In the genomic region with DNA sequence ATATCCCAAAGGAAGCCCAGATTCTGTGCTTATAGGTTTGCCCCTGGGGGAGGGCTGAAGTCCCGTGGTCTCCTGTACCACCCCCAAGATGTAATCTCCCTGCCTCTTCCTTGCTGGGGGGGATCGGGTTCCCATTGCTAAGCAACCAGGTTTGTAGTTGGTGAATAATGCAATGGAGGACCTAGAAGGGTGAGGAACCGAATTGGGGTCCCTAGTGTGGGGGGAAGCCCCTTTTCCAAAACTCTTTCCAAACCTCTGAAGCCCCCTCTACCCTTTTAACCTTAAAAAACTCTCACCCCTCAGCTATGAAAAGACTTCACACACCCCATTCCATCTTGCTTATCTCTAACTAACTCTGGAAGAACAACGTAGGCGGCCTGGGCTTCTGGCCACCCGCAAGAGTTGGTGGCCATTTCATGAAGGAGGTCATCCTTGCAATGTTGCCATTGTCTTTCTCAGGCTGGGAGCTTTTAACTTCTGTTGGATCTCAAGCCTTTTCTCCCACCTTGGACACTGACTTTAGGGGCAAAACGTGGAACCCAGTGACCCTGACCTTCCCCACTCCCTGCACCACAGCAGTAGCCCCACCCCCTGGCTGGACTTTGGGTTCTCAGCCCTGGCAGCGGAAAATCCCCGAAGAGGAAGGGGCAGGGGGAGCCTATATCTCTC, we compare ENCODE assay signal across 24 cellular contexts. TPM values are rescaled to one million over a fixed set of nuclear protein-coding genes. Genes with fewer than 3 reads are reported as not detected.
DNase-seq lines count a peak whose midpoint lies in the region; ATAC-seq, FAIRE-seq and TF ChIP-seq lines count a peak whose summit lies in the region.
"Had no signal": no experiment of that assay in that cellular context is flagged by ENCODE, and none has a peak within 500 bp of the region (broad histone marks: within the 10 kb centered on the region; RNA-seq: fewer than 3 reads in every experiment).

No MANE protein-coding gene starts in this region.

- 65% methylated on average over 8 of the region's 9 CpGs for WGBS in A549 (ENCODE audit: missing lambda C conversion rate)
- WGBS in K562 (ENCODE audit: insufficient coverage, low coverage, missing lambda C conversion rate) = 8% methylated on average over 8 of the region's 9 CpGs

- no peaks in the 10 kb centered on the region for H4K20me1 ChIP-seq in K562 (replicated peaks; ENCODE audit: control insufficient read depth, insufficient read depth, low read length)

- H3K9ac ChIP-seq in K562 (ENCODE audit: insufficient read depth in 1 of 2, low read depth in 2 of 2, low read length in 2 of 2) = peak overlapping the region; percentile 4 to 49; a peak in 3 of 4 replicates

- H3K4me3 ChIP-seq in A549 (no peak overlapping the region), K562 (no peak overlapping the region)

- POLR2A ChIA-PET in A549 (lab: Yijun Ruan, JAX) (interaction anchor here (0.7 kb wide), 1 partner anchor 11 kb away, joined by 3 read pairs; no protein-coding TSS in a partner anchor), K562 (lab: Yijun Ruan, JAX) (interaction anchor here (0.7 to 2.4 kb wide), 4 partner anchors 9 to 108 kb away, joined by 3 to 8 read pairs (median 3); partner anchors contain the start of gene DCAF15)

- no peak for DNase-seq in A549 (ENCODE audit: low read depth in 1 of 2, low spot score in 1 of 2)
- DNase-seq in K562 (ENCODE audit: extremely low read depth in 1 of 4, low spot score in 3 of 4) = peak in 3 of 4 experiments; percentile 8 to 62 (median 60)
- peak; percentile 48 for DNase-seq in mucosa of gallbladder (ENCODE audit: low spot score)
- DNase-seq in stimulated activated CD8-positive, alpha-beta memory T cell treated with anti-CD3 and anti-CD28 coated beads, Interleukin-4, amount 100 ng/mL, for 48 hours = no peak
- DNase-seq in stimulated activated CD4-positive, alpha-beta T cell treated with anti-CD3 and anti-CD28 coated beads, Interleukin-4, amount 100 ng/mL, for 24 hours = no peak
- no peak for DNase-seq in T-helper 2 cell treated with Interferon-gamma antibody and Interleukin-4, amounts not matched to agents 5 μg/mL and 100 μg/mL, for 36 hours (ENCODE audit: low spot score)
- DNase-seq: activated CD4-positive, alpha-beta memory T cell treated with anti-CD3 and anti-CD28 coated beads, Interleukin-2, amount 10 ng/mL, durations not matched to agents 7 days and 5 days; activated naive CD8-positive, alpha-beta T cell treated with anti-CD3 and anti-CD28 coated beads for 36 hours; activated T-cell treated with anti-CD3 and anti-CD28 coated beads, Interleukin-2, amount 50 U/mL, for 4 hours; KBM-7; mammary epithelial cell; NCI-H2081; NCI-H510A; nephron progenitor cell; retina; Right ventricle myocardium superior; stimulated activated CD4-positive, alpha-beta T cell treated with anti-CD3 and anti-CD28 coated beads, Interleukin-15, amount 100 ng/mL, for 24 hours; stimulated activated naive CD8-positive, alpha-beta T cell treated with anti-CD3 and anti-CD28 coated beads, Interleukin-15, Interleukin-2, amounts not matched to agents 100 U/mL and 50 U/mL, for 24 hours had no signal

- TF ChIP-seq EP300 in A549 (IDR thresholded peaks at IDR 0.05) (no peak), K562 (IDR thresholded peaks at IDR 0.05; ENCODE audit: low read length) (no peak)

- intact Hi-C loops in K562 (cut with micrococcal nuclease) = no loop called here

- no peak for ATAC-seq in A549
- peak; percentile 27 for ATAC-seq in K562
- ATAC-seq: activated T-cell treated with anti-CD3 and anti-CD28 coated beads, Interleukin-2, amount 50 U/mL, for 4 hours; stimulated activated naive CD8-positive, alpha-beta T cell treated with anti-CD3 and anti-CD28 coated beads, Interleukin-15, Interleukin-2, amounts not matched to agents 100 U/mL and 50 U/mL, for 24 hours had no signal

- no peaks in the 10 kb centered on the region for H3K36me3 ChIP-seq in K562 (ENCODE audit: control insufficient read depth, insufficient read depth, low read length)

- CTCF ChIA-PET in A549 (lab: Yijun Ruan, JAX) = interaction anchor here (1.7 to 8.8 kb wide), 5 partner anchors 8 to 181 kb away, joined by 3 to 93 read pairs (median 14); partner anchors contain the start of gene MISP3
- CTCF ChIA-PET in K562 (lab: Yijun Ruan, JAX; ENCODE audit: low intra/inter-chr PET ratio) = no interaction called here

- H3K9me1 ChIP-seq in K562 (ENCODE audit: control insufficient read depth, insufficient read depth, low read length) = no peaks in the 10 kb centered on the region

- H3K36me3 Mint-ChIP-seq in T-helper 2 cell treated with Interferon-gamma antibody and Interleukin-4, amounts not matched to agents 5 μg/mL and 100 μg/mL, for 36 hours (ENCODE audit: low read depth) = no peaks in the 10 kb centered on the region
- H3K36me3 Mint-ChIP-seq: activated naive CD8-positive, alpha-beta T cell treated with anti-CD3 and anti-CD28 coated beads for 36 hours had no signal

- TF ChIP-seq RAD21 in A549 (conservative IDR thresholded peaks at IDR 0.05 in 1 of 2, IDR thresholded peaks at IDR 0.05 in 1 of 2) = no peak
- no peak for TF ChIP-seq RAD21 in K562 (CRISPR knock-in tag; conservative IDR thresholded peaks at IDR 0.05 in 1 of 2, IDR thresholded peaks at IDR 0.05 in 1 of 2)

- no TSS peak for BruUV-seq in K562 (replicated peaks; lab: Mats Ljungman, UMichigan)

- no peak overlapping the region for H3K4me3 Mint-ChIP-seq in T-helper 2 cell treated with Interferon-gamma antibody and Interleukin-4, amounts not matched to agents 5 μg/mL and 100 μg/mL, for 36 hours
- H3K4me3 Mint-ChIP-seq: activated CD4-positive, alpha-beta memory T cell treated with anti-CD3 and anti-CD28 coated beads, Interleukin-2, amount 10 ng/mL, durations not matched to agents 7 days and 5 days; activated naive CD8-positive, alpha-beta T cell treated with anti-CD3 and anti-CD28 coated beads for 36 hours; activated T-cell treated with anti-CD3 and anti-CD28 coated beads, Interleukin-2, amount 50 U/mL, for 4 hours; nephron progenitor cell; T-helper 1 cell treated with Interleukin-12 subunit alpha and Interleukin-12 subunit beta and Interleukin-4 antibody, amounts not matched to agents 30 μg/mL and 1 μg/mL, for 36 hours had no signal

- H3K9me3 Mint-ChIP-seq in T-helper 2 cell treated with Interferon-gamma antibody and Interleukin-4, amounts not matched to agents 5 μg/mL and 100 μg/mL, for 36 hours = no peaks in the 10 kb centered on the region
- H3K9me3 Mint-ChIP-seq: activated CD4-positive, alpha-beta memory T cell treated with anti-CD3 and anti-CD28 coated beads, Interleukin-2, amount 10 ng/mL, durations not matched to agents 7 days and 5 days; activated naive CD8-positive, alpha-beta T cell treated with anti-CD3 and anti-CD28 coated beads for 36 hours; activated T-cell treated with anti-CD3 and anti-CD28 coated beads, Interleukin-2, amount 50 U/mL, for 4 hours; nephron progenitor cell; T-helper 1 cell treated with Interleukin-12 subunit alpha and Interleukin-12 subunit beta and Interleukin-4 antibody, amounts not matched to agents 30 μg/mL and 1 μg/mL, for 36 hours had no signal

- H3K27ac Mint-ChIP-seq in T-helper 2 cell treated with Interferon-gamma antibody and Interleukin-4, amounts not matched to agents 5 μg/mL and 100 μg/mL, for 36 hours = no peak overlapping the region
- H3K27ac Mint-ChIP-seq: activated CD4-positive, alpha-beta memory T cell treated with anti-CD3 and anti-CD28 coated beads, Interleukin-2, amount 10 ng/mL, durations not matched to agents 7 days and 5 days; activated naive CD8-positive, alpha-beta T cell treated with anti-CD3 and anti-CD28 coated beads for 36 hours; nephron progenitor cell; T-helper 1 cell treated with Interleukin-12 subunit alpha and Interleukin-12 subunit beta and Interleukin-4 antibody, amounts not matched to agents 30 μg/mL and 1 μg/mL, for 36 hours had no signal

- FAIRE-seq in A549 (lab: Jason Lieb, UNC) (no peak), K562 (lab: Jason Lieb, UNC) (peak; percentile 85)

- in situ Hi-C loops in K562 (cut with MboI) = loop anchor here (25.0 kb wide), 1 partner anchor 474 kb away; no protein-coding TSS in a partner anchor

- H3K4me1 ChIP-seq in A549 = peaks cover 20% of the 10 kb centered on the region
- peaks cover 36 to 50% of the 10 kb centered on the region in 2 experiments for H3K4me1 ChIP-seq in K562 (replicated peaks in 1 of 2; ENCODE audit: control insufficient read depth in 2 of 2, insufficient read depth in 2 of 2, low read length in 2 of 2)

- H3K9me3 ChIP-seq in A549 = no peaks in the 10 kb centered on the region
- H3K9me3 ChIP-seq in K562 (replicated peaks; ENCODE audit: control insufficient read depth, insufficient read depth, low read depth, low read length) = no peaks in the 10 kb centered on the region

- H3K27me3 ChIP-seq in K562 (ENCODE audit: control insufficient read depth in 2 of 2, insufficient read depth in 2 of 2, low read length in 2 of 2) = no peaks in the 10 kb centered on the region

- no peaks in the 10 kb centered on the region for H3K79me2 ChIP-seq in K562 (ENCODE audit: control insufficient read depth, insufficient read depth, low read length)

- TF ChIP-seq CTCF in A549 (IDR thresholded peaks at IDR 0.05) (no peak), K562 (IDR thresholded peaks at IDR 0.05 in 2 of 3, conservative IDR thresholded peaks at IDR 0.05 in 1 of 3; ENCODE audit: insufficient read depth in 2 of 3, low read depth in 1 of 3, low read length in 3 of 3) (no peak)

- no peak for TF ChIP-seq POLR2A in A549 (IDR thresholded peaks at IDR 0.05; ENCODE audit: low read length)
- TF ChIP-seq POLR2A in K562 (conservative IDR thresholded peaks at IDR 0.05) = no peak

- peaks cover 31% of the 10 kb centered on the region for H3K27me3 Mint-ChIP-seq in T-helper 2 cell treated with Interferon-gamma antibody and Interleukin-4, amounts not matched to agents 5 μg/mL and 100 μg/mL, for 36 hours (ENCODE audit: low read depth)

- H3K4me2 ChIP-seq in A549 (peak overlapping the region; percentile 21; the same call in 1 of the 3 replicates), K562 (ENCODE audit: insufficient read depth, low read length) (peak overlapping the region; percentile 52)

- H3K27ac ChIP-seq in A549 = peak overlapping the region in 1 of 2 experiments; percentile 49; a peak in 2 of 6 replicates
- H3K27ac ChIP-seq in K562 (ENCODE audit: extremely low read depth, low read depth, low read length) = peak overlapping the region; percentile 65; the same call in 2 of the 3 replicates
- H3K27ac ChIP-seq: C4-2B had no signal

- H3K4me1 Mint-ChIP-seq in T-helper 2 cell treated with Interferon-gamma antibody and Interleukin-4, amounts not matched to agents 5 μg/mL and 100 μg/mL, for 36 hours (ENCODE audit: low read depth) = peaks cover 15% of the 10 kb centered on the region

- peak overlapping the region; percentile 95 for H2AFZ ChIP-seq in K562 (ENCODE audit: low read depth, low read length)

RNA-seq across cellular contexts. Expression of gene PALM3, which starts 0.7 kb away (rescaled TPM):
- polyA plus RNA-seq in A549 (2011; rRNA removed) = 0.73 and 0.96 TPM in 2 replicates
- 2.3 and 2.6 TPM in 2 replicates for polyA plus RNA-seq in A549 (2012; cell fraction: cytosol; rRNA removed)
- polyA plus RNA-seq in A549 (2012; cell fraction: nucleus; rRNA removed) = 2.0 and 2.4 TPM in 2 replicates
- polyA plus RNA-seq in A549 (2017; fragmentation: RNase III; extraction: RNeasy Plus Mini Kit Qiagen cat#74134 plus additional on column Dnase treatment) = 7.9 to 12.1 TPM (median 10.2 TPM) in 3 replicates
- 0.92 TPM in 1 of 2 replicates, not detected in the other for polyA minus RNA-seq in A549 (2011; rRNA and poly(A)+ RNA removed)
- 0.53 and 0.76 TPM in 2 replicates for total RNA-seq in K562 (2011; cell fraction: chromatin; rRNA removed; ENCODE audit: low replicate concordance)
- 0.33 and 0.92 TPM in 2 replicates for total RNA-seq in K562 (2011; cell fraction: nucleolus; rRNA removed)
- total RNA-seq in K562 (2011; cell fraction: nucleoplasm; rRNA removed) = 0.73 and 0.99 TPM in 2 replicates
- total RNA-seq in K562 (2014; rRNA removed) = 8.2 and 8.9 TPM in 2 replicates
- 2.5 and 2.8 TPM in 2 replicates for total RNA-seq in K562 (2014; rRNA removed; fragmentation: Illumina TruSeq; extraction: Trizol)
- 3.3 and 3.7 TPM in 2 replicates for total RNA-seq in K562 (2015; rRNA removed; fragmentation: Illumina TruSeq; extraction: Trizol)
- total RNA-seq in K562 (2021) = 7.6 and 9.3 TPM in 2 replicates
- polyA plus RNA-seq in K562 (2011; rRNA removed) = 2.3 and 2.9 TPM in 2 replicates
- 2.1 and 6.1 TPM in 2 replicates for polyA plus RNA-seq in K562 (2011; cell fraction: cytosol; rRNA removed)
- 1.1 and 2.9 TPM in 2 replicates for polyA plus RNA-seq in K562 (2011; cell fraction: nucleus; rRNA removed)
- 2.0 and 13.9 TPM in 2 replicates for polyA plus RNA-seq in K562 (2012)
- 7.4 and 10.8 TPM in 2 replicates for polyA plus RNA-seq in K562 (2014; fragmentation: Illumina TruSeq; extraction: Trizol)
- polyA plus RNA-seq in K562 (2014; fragmentation: Nextera tagmentation; extraction: Ambion mirVana) = under 1 TPM; 0.07 to 0.29 TPM
- polyA plus RNA-seq in K562 (2014; rRNA removed) = 8.9 and 12.1 TPM in 2 replicates
- 0.39 and 1.3 TPM in 2 replicates for polyA minus RNA-seq in K562 (2011; rRNA and poly(A)+ RNA removed)
- polyA minus RNA-seq in K562 (2011; cell fraction: cytosol; rRNA and poly(A)+ RNA removed) = 0.91 and 1.4 TPM in 2 replicates
- 0.27 and 0.56 TPM in 2 replicates for polyA minus RNA-seq in K562 (2011; cell fraction: nucleus; rRNA and poly(A)+ RNA removed)
- total RNA-seq in mucosa of gallbladder = 42.8 TPM
- total RNA-seq: activated CD4-positive, alpha-beta memory T cell treated with anti-CD3 and anti-CD28 coated beads, Interleukin-2, amount 10 ng/mL, durations not matched to agents 7 days and 5 days; activated naive CD8-positive, alpha-beta T cell treated with anti-CD3 and anti-CD28 coated beads for 36 hours; activated T-cell treated with anti-CD3 and anti-CD28 coated beads, Interleukin-2, amount 50 U/mL, for 4 hours; glomerular endothelial cell; mammary epithelial cell; Right ventricle myocardium superior had no signal
- polyA plus RNA-seq: mammary epithelial cell had no signal

RNA-seq across cellular contexts. Expression of gene MISP3, which starts 11.4 kb away (rescaled TPM):
- polyA plus RNA-seq in A549 (2011; rRNA removed) (1.3 and 1.9 TPM in 2 replicates), A549 (2017; fragmentation: RNase III; extraction: RNeasy Plus Mini Kit Qiagen cat#74134 plus additional on column Dnase treatment) (2.1 to 2.8 TPM (median 2.3 TPM) in 3 replicates), K562 (2011; rRNA removed) (1.2 and 2.1 TPM in 2 replicates), K562 (2014; fragmentation: Illumina TruSeq; extraction: Trizol) (2.6 and 3.2 TPM in 2 replicates), K562 (2014; fragmentation: Nextera tagmentation; extraction: Ambion mirVana) (under 1 TPM; 0.25 to 0.37 TPM), K562 (2014; rRNA removed) (5.4 and 5.6 TPM in 2 replicates)
- polyA plus RNA-seq in A549 (2012; cell fraction: cytosol; rRNA removed) = 3.9 and 4.1 TPM in 2 replicates
- 2.6 and 3.8 TPM in 2 replicates for polyA plus RNA-seq in A549 (2012; cell fraction: nucleus; rRNA removed)
- 0.12 and 0.29 TPM in 2 replicates for polyA minus RNA-seq in A549 (2011; rRNA and poly(A)+ RNA removed)
- 1.7 and 5.3 TPM in 2 replicates for total RNA-seq in K562 (2011; cell fraction: chromatin; rRNA removed; ENCODE audit: low replicate concordance)
- total RNA-seq in K562 (2011; cell fraction: nucleolus; rRNA removed) = 5.5 and 5.7 TPM in 2 replicates
- total RNA-seq in K562 (2011; cell fraction: nucleoplasm; rRNA removed) = 4.1 and 5.0 TPM in 2 replicates
- total RNA-seq in K562 (2014; rRNA removed) (3.1 and 3.9 TPM in 2 replicates), K562 (2014; rRNA removed; fragmentation: Illumina TruSeq; extraction: Trizol) (0.69 and 0.73 TPM in 2 replicates), K562 (2015; rRNA removed; fragmentation: Illumina TruSeq; extraction: Trizol) (1.6 and 1.9 TPM in 2 replicates), K562 (2021) (1.9 and 2.9 TPM in 2 replicates), mucosa of gallbladder (21.6 TPM)
- polyA plus RNA-seq in K562 (2011; cell fraction: cytosol; rRNA removed) = 2.1 and 3.0 TPM in 2 replicates
- 8.6 and 12.9 TPM in 2 replicates for polyA plus RNA-seq in K562 (2011; cell fraction: nucleus; rRNA removed)
- polyA plus RNA-seq in K562 (2012) = 3.6 and 4.2 TPM in 2 replicates
- not detected in 2 replicates for polyA minus RNA-seq in K562 (2011; rRNA and poly(A)+ RNA removed)
- 0.91 TPM in 1 of 2 replicates, not detected in the other for polyA minus RNA-seq in K562 (2011; cell fraction: cytosol; rRNA and poly(A)+ RNA removed)
- polyA minus RNA-seq in K562 (2011; cell fraction: nucleus; rRNA and poly(A)+ RNA removed) = 1.8 and 1.9 TPM in 2 replicates

RNA-seq across cellular contexts. Expression of gene C19orf67, which starts 24.4 kb away (rescaled TPM):
- polyA plus RNA-seq in A549 (2011; rRNA removed) (not detected in 2 replicates), A549 (2017; fragmentation: RNase III; extraction: RNeasy Plus Mini Kit Qiagen cat#74134 plus additional on column Dnase treatment) (not detected in 3 replicates), K562 (2011; rRNA removed) (0.39 and 0.56 TPM in 2 replicates), K562 (2014; fragmentation: Illumina TruSeq; extraction: Trizol) (0.28 and 0.39 TPM in 2 replicates), K562 (2014; fragmentation: Nextera tagmentation; extraction: Ambion mirVana) (not detected), K562 (2014; rRNA removed) (1.8 TPM in 1 of 2 replicates, not detected in the other)
- polyA plus RNA-seq in A549 (2012; cell fraction: cytosol; rRNA removed) = not detected in 2 replicates
- not detected in 2 replicates for polyA plus RNA-seq in A549 (2012; cell fraction: nucleus; rRNA removed)
- polyA minus RNA-seq in A549 (2011; rRNA and poly(A)+ RNA removed) = not detected in 2 replicates
- 0.83 and 2.1 TPM in 2 replicates for total RNA-seq in K562 (2011; cell fraction: chromatin; rRNA removed; ENCODE audit: low replicate concordance)
- total RNA-seq in K562 (2011; cell fraction: nucleolus; rRNA removed) = 3.7 and 4.5 TPM in 2 replicates
- 1.8 and 2.1 TPM in 2 replicates for total RNA-seq in K562 (2011; cell fraction: nucleoplasm; rRNA removed)
- total RNA-seq in K562 (2014; rRNA removed) (0.45 and 1.5 TPM in 2 replicates), K562 (2014; rRNA removed; fragmentation: Illumina TruSeq; extraction: Trizol) (0.35 TPM in 1 of 2 replicates, not detected in the other), K562 (2015; rRNA removed; fragmentation: Illumina TruSeq; extraction: Trizol) (0.29 and 0.53 TPM in 2 replicates), K562 (2021) (1.1 and 2.1 TPM in 2 replicates), mucosa of gallbladder (not detected)
- polyA plus RNA-seq in K562 (2011; cell fraction: cytosol; rRNA removed) = 0.46 and 0.97 TPM in 2 replicates
- polyA plus RNA-seq in K562 (2011; cell fraction: nucleus; rRNA removed) = 1.2 and 3.8 TPM in 2 replicates
- polyA plus RNA-seq in K562 (2012) = 0.62 and 0.68 TPM in 2 replicates
- polyA minus RNA-seq in K562 (2011; rRNA and poly(A)+ RNA removed) = 0.14 TPM in 1 of 2 replicates, not detected in the other
- polyA minus RNA-seq in K562 (2011; cell fraction: cytosol; rRNA and poly(A)+ RNA removed) = not detected in 2 replicates
- polyA minus RNA-seq in K562 (2011; cell fraction: nucleus; rRNA and poly(A)+ RNA removed) = 1.5 and 3.0 TPM in 2 replicates
- total RNA-seq: A673; activated naive CD8-positive, alpha-beta T cell treated with anti-CD3 and anti-CD28 coated beads for 36 hours; glomerular endothelial cell; H4; mammary epithelial cell; Right ventricle myocardium superior; urinary bladder had no signal
- polyA plus RNA-seq: mammary epithelial cell, urinary bladder had no signal

RNA-seq across cellular contexts. Expression of gene SAMD1, which starts 29.3 kb away (rescaled TPM):
- polyA plus RNA-seq in A549 (2011; rRNA removed) (7.7 and 8.4 TPM in 2 replicates), A549 (2017; fragmentation: RNase III; extraction: RNeasy Plus Mini Kit Qiagen cat#74134 plus additional on column Dnase treatment) (26.9 to 30.8 TPM (median 28.9 TPM) in 3 replicates), K562 (2011; rRNA removed) (14.3 and 14.8 TPM in 2 replicates), K562 (2014; fragmentation: Illumina TruSeq; extraction: Trizol) (45.7 and 48.9 TPM in 2 replicates), K562 (2014; fragmentation: Nextera tagmentation; extraction: Ambion mirVana) (1 to 10 TPM; 2.9 to 3.1 TPM), K562 (2014; rRNA removed) (44.5 and 47.8 TPM in 2 replicates)
- 24.3 and 27.6 TPM in 2 replicates for polyA plus RNA-seq in A549 (2012; cell fraction: cytosol; rRNA removed)
- 30.5 and 32.3 TPM in 2 replicates for polyA plus RNA-seq in A549 (2012; cell fraction: nucleus; rRNA removed)
- polyA minus RNA-seq in A549 (2011; rRNA and poly(A)+ RNA removed) = 6.9 and 9.4 TPM in 2 replicates
- 9.8 and 27.6 TPM in 2 replicates for total RNA-seq in K562 (2011; cell fraction: chromatin; rRNA removed; ENCODE audit: low replicate concordance)
- 23.5 and 24.9 TPM in 2 replicates for total RNA-seq in K562 (2011; cell fraction: nucleolus; rRNA removed)
- total RNA-seq in K562 (2011; cell fraction: nucleoplasm; rRNA removed) = 12.7 and 15.1 TPM in 2 replicates
- total RNA-seq in K562 (2014; rRNA removed) (65.4 and 71.9 TPM in 2 replicates), K562 (2014; rRNA removed; fragmentation: Illumina TruSeq; extraction: Trizol) (15.4 and 16.0 TPM in 2 replicates), K562 (2015; rRNA removed; fragmentation: Illumina TruSeq; extraction: Trizol) (43.5 and 51.7 TPM in 2 replicates), K562 (2021) (85.9 and 96.0 TPM in 2 replicates), mucosa of gallbladder (56.5 TPM)
- 15.9 and 30.2 TPM in 2 replicates for polyA plus RNA-seq in K562 (2011; cell fraction: cytosol; rRNA removed)
- polyA plus RNA-seq in K562 (2011; cell fraction: nucleus; rRNA removed) = 34.7 and 64.0 TPM in 2 replicates
- polyA plus RNA-seq in K562 (2012) = 39.1 and 39.7 TPM in 2 replicates
- polyA minus RNA-seq in K562 (2011; rRNA and poly(A)+ RNA removed) = 4.1 and 7.6 TPM in 2 replicates
- polyA minus RNA-seq in K562 (2011; cell fraction: cytosol; rRNA and poly(A)+ RNA removed) = 22.9 and 32.7 TPM in 2 replicates
- 4.8 and 5.0 TPM in 2 replicates for polyA minus RNA-seq in K562 (2011; cell fraction: nucleus; rRNA and poly(A)+ RNA removed)

RNA-seq across cellular contexts. Expression of gene IL27RA, which starts 29.7 kb away (rescaled TPM):
- polyA plus RNA-seq in A549 (2011; rRNA removed) (3.0 and 3.1 TPM in 2 replicates), A549 (2017; fragmentation: RNase III; extraction: RNeasy Plus Mini Kit Qiagen cat#74134 plus additional on column Dnase treatment) (4.0 to 4.6 TPM (median 4.5 TPM) in 3 replicates), K562 (2011; rRNA removed) (14.1 and 15.9 TPM in 2 replicates), K562 (2014; fragmentation: Illumina TruSeq; extraction: Trizol) (12.5 and 13.3 TPM in 2 replicates), K562 (2014; fragmentation: Nextera tagmentation; extraction: Ambion mirVana) (1 to 10 TPM; 1.9 to 2.1 TPM), K562 (2014; rRNA removed) (10.6 and 12.0 TPM in 2 replicates)
- 3.3 and 4.6 TPM in 2 replicates for polyA plus RNA-seq in A549 (2012; cell fraction: cytosol; rRNA removed)
- polyA plus RNA-seq in A549 (2012; cell fraction: nucleus; rRNA removed) = 5.8 and 6.0 TPM in 2 replicates
- 2.7 TPM in 2 replicates for polyA minus RNA-seq in A549 (2011; rRNA and poly(A)+ RNA removed)
- 10.9 and 28.8 TPM in 2 replicates for total RNA-seq in K562 (2011; cell fraction: chromatin; rRNA removed; ENCODE audit: low replicate concordance)
- total RNA-seq in K562 (2011; cell fraction: nucleolus; rRNA removed) = 34.2 and 45.7 TPM in 2 replicates
- 19.0 and 24.8 TPM in 2 replicates for total RNA-seq in K562 (2011; cell fraction: nucleoplasm; rRNA removed)
- total RNA-seq in K562 (2014; rRNA removed) (11.6 and 12.6 TPM in 2 replicates), K562 (2014; rRNA removed; fragmentation: Illumina TruSeq; extraction: Trizol) (6.3 and 7.0 TPM in 2 replicates), K562 (2015; rRNA removed; fragmentation: Illumina TruSeq; extraction: Trizol) (8.6 and 8.8 TPM in 2 replicates), K562 (2021) (15.2 and 15.9 TPM in 2 replicates), mucosa of gallbladder (5.6 TPM)
- polyA plus RNA-seq in K562 (2011; cell fraction: cytosol; rRNA removed) = 9.7 and 22.4 TPM in 2 replicates
- polyA plus RNA-seq in K562 (2011; cell fraction: nucleus; rRNA removed) = 7.8 and 13.8 TPM in 2 replicates
- 12.8 and 16.0 TPM in 2 replicates for polyA plus RNA-seq in K562 (2012)
- 4.5 and 7.4 TPM in 2 replicates for polyA minus RNA-seq in K562 (2011; rRNA and poly(A)+ RNA removed)
- polyA minus RNA-seq in K562 (2011; cell fraction: cytosol; rRNA and poly(A)+ RNA removed) = 5.3 and 8.4 TPM in 2 replicates
- polyA minus RNA-seq in K562 (2011; cell fraction: nucleus; rRNA and poly(A)+ RNA removed) = 2.8 and 3.9 TPM in 2 replicates

Comparison
In these comparisons a context has a peak if more than half of its experiments do, and no peak if none do; other contexts are left out.
1. DNase-seq: peak in K562 (3 of 4) and mucosa of gallbladder (single experiment); none in A549 (0 of 2), stimulated activated CD8-positive, alpha-beta memory T cell treated with anti-CD3 and anti-CD28 coated beads, Interleukin-4, amount 100 ng/mL, for 48 hours (single experiment), stimulated activated CD4-positive, alpha-beta T cell treated with anti-CD3 and anti-CD28 coated beads, Interleukin-4, amount 100 ng/mL, for 24 hours (single experiment) and T-helper 2 cell treated with Interferon-gamma antibody and Interleukin-4, amounts not matched to agents 5 μg/mL and 100 μg/mL, for 36 hours (single experiment).
2. Of the 35 proteins assayed by ChIP-seq in both K562 and A549: peak only in K562: BHLHE40 and EHMT2; only in A549: none; in both: none; in neither: 33.